12 cellular contexts compared by ENCODE assay signal in the genomic region with DNA sequence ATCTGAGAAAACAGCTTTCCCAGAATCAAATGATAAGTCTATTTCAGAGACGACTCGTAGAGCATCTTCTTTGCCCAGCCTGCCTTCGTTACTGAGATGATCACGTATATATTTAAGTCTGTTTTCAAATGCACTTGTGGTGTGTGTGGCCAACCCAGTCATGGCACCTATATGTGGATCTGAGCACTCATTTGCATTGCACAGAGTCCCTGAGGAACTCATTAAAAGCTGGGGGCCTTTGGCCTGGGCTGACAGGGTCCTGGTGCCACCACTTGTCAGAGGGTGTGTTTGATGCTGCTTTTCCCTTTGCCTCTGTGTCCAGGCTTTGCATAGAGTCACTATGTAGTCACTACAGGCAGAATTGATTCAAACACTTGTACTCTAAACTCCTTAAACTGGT. TPM values are rescaled to one million over a fixed set of nuclear protein-coding genes. Genes with fewer than 3 reads are reported as not detected.
"Had no signal": no experiment of that assay in that cellular context is flagged by ENCODE, and none has a peak within 500 bp of the region (broad histone marks: within the 10 kb centered on the region; RNA-seq: fewer than 3 reads in every experiment).

No MANE protein-coding gene starts in this region.

- ATAC-seq: GM23338, HCT116 had no signal

- H3K4me3 ChIP-seq: GM23248, GM23338, HAP-1 had no signal

- H3K36me3 ChIP-seq: HAP-1 had no signal

- H2AFZ ChIP-seq: GM23248, GM23338 had no signal

- H3K27ac ChIP-seq: GM23248 had no signal

- H3K9me3 ChIP-seq: HAP-1 had no signal

- DNase-seq: GM23248, GOT3, H7, H9, HCEC 1CT, HFFc6 had no signal

- H3K4me1 ChIP-seq: HAP-1 had no signal

- FAIRE-seq: H1, H54 had no signal

- H3K9ac ChIP-seq: GM23248 had no signal

- H3K4me2 ChIP-seq: GM23338 had no signal

RNA-seq across cellular contexts. Expression of a gene that starts 17.4 kb away (rescaled TPM):
- total RNA-seq: GM23248, GM23338, H1, H4, H7, H9, HFFc6 had no signal
- polyA plus RNA-seq: GM23248, GM23338, H1 had no signal
